ENCODE assay signal across 20 cellular contexts in genomic region chr12:82057770-82058169, GRCh38.
DNase-seq lines count a peak whose midpoint lies in the region; ATAC-seq and TF ChIP-seq lines count a peak whose summit lies in the region.
"Had no signal": no experiment of that assay in that cellular context is flagged by ENCODE, and none has a peak within 500 bp of the region (broad histone marks: within the 10 kb centered on the region; RNA-seq: fewer than 3 reads in every experiment).

No MANE protein-coding gene starts in this region.

- H3K4me3 ChIP-seq in GM23338: no peak overlapping the region
- H3K4me3 ChIP-seq: adrenal gland, left lung, uterus had no signal

- no peaks in the 10 kb centered on the region for H3F3A ChIP-seq in GM23338 (replicated peaks; ENCODE audit: low read depth)

- H3K4me1 Mint-ChIP-seq in GM23338: no peaks in the 10 kb centered on the region
- no peaks in the 10 kb centered on the region for H3K4me1 Mint-ChIP-seq in osteocyte (ENCODE audit: unreplicated experiment)
- H3K4me1 Mint-ChIP-seq: activated CD8-positive, alpha-beta memory T cell treated with anti-CD3 and anti-CD28 coated beads, Interleukin-2, amount 10 ng/mL, durations not matched to agents 7 days and 5 days; endodermal cell; IgD-negative memory B cell had no signal

- no peaks in the 10 kb centered on the region for H3K79me2 ChIP-seq in GM23338 (replicated peaks; ENCODE audit: insufficient read depth)

- H3K4me1 ChIP-seq in GM23338 (ENCODE audit: insufficient read depth): no peaks in the 10 kb centered on the region
- H3K4me1 ChIP-seq: adrenal gland, left lung, uterus had no signal

- H3K27me3 Mint-ChIP-seq in GM23338 (ENCODE audit: insufficient read depth, low read depth, poor library complexity) (no peaks in the 10 kb centered on the region), osteocyte (ENCODE audit: unreplicated experiment) (no peaks in the 10 kb centered on the region)
- H3K27me3 Mint-ChIP-seq: activated CD8-positive, alpha-beta memory T cell treated with anti-CD3 and anti-CD28 coated beads, Interleukin-2, amount 10 ng/mL, durations not matched to agents 7 days and 5 days; IgD-negative memory B cell had no signal

- no peaks in the 10 kb centered on the region for H3K9me2 ChIP-seq in GM23338 (ENCODE audit: insufficient read depth)
- H3K9me2 ChIP-seq: SK-N-SH had no signal

- no peak overlapping the region for H3K27ac ChIP-seq in GM23338 (ENCODE audit: low read depth)
- H3K27ac ChIP-seq: adrenal gland, left lung, uterus had no signal

- no peaks in the 10 kb centered on the region for H3K36me3 ChIP-seq in GM23338 (ENCODE audit: insufficient read depth)
- H3K36me3 ChIP-seq: adrenal gland, left lung, uterus had no signal

- H3K27ac Mint-ChIP-seq in GM23338: peak overlapping the region; percentile 15; the same call in 1 of the 2 replicates
- H3K27ac Mint-ChIP-seq in osteocyte (ENCODE audit: unreplicated experiment): no peak overlapping the region
- H3K27ac Mint-ChIP-seq: activated CD8-positive, alpha-beta memory T cell treated with anti-CD3 and anti-CD28 coated beads, Interleukin-2, amount 10 ng/mL, durations not matched to agents 7 days and 5 days; endodermal cell; IgD-negative memory B cell had no signal

- H3K9me3 Mint-ChIP-seq in GM23338: no peaks in the 10 kb centered on the region
- H3K9me3 Mint-ChIP-seq in osteocyte (ENCODE audit: unreplicated experiment): no peaks in the 10 kb centered on the region
- H3K9me3 Mint-ChIP-seq: endodermal cell had no signal

- no peaks in the 10 kb centered on the region for H3K27me3 ChIP-seq in GM23338 (ENCODE audit: insufficient read depth)
- H3K27me3 ChIP-seq: adrenal gland, left lung, uterus had no signal

- no peak for TF ChIP-seq CTCF in GM23338 (conservative IDR thresholded peaks at IDR 0.05; ENCODE audit: low read depth in 2 of 2)
- no peak for TF ChIP-seq CTCF in osteocyte (IDR thresholded peaks at IDR 0.05)

- no peak for ATAC-seq in GM23338
- ATAC-seq: activated CD8-positive, alpha-beta memory T cell treated with anti-CD3 and anti-CD28 coated beads, Interleukin-2, amount 10 ng/mL, durations not matched to agents 7 days and 5 days; left lung had no signal

- H2AFZ ChIP-seq in GM23338: no peak overlapping the region

- H4K20me1 ChIP-seq in GM23338 (replicated peaks; ENCODE audit: insufficient read depth): no peaks in the 10 kb centered on the region

- H3K4me3 Mint-ChIP-seq in GM23338 (no peak overlapping the region), osteocyte (ENCODE audit: unreplicated experiment) (no peak overlapping the region)
- H3K4me3 Mint-ChIP-seq: activated CD8-positive, alpha-beta memory T cell treated with anti-CD3 and anti-CD28 coated beads, Interleukin-2, amount 10 ng/mL, durations not matched to agents 7 days and 5 days; endodermal cell; IgD-negative memory B cell had no signal

- H3K4me2 ChIP-seq in GM23338: no peak overlapping the region
- H3K4me2 ChIP-seq: SK-N-SH had no signal

- no peaks in the 10 kb centered on the region for H3K36me3 Mint-ChIP-seq in GM23338 (ENCODE audit: low read depth)
- H3K36me3 Mint-ChIP-seq in osteocyte (ENCODE audit: unreplicated experiment): no peaks in the 10 kb centered on the region
- H3K36me3 Mint-ChIP-seq: activated CD8-positive, alpha-beta memory T cell treated with anti-CD3 and anti-CD28 coated beads, Interleukin-2, amount 10 ng/mL, durations not matched to agents 7 days and 5 days; IgD-negative memory B cell had no signal

- DNase-seq in GM23338 (ENCODE audit: low spot score): no peak
- peak; percentile 47 for DNase-seq in NCI-H226
- peak; percentile 3 for DNase-seq in cerebellar cortex (ENCODE audit: low spot score)
- DNase-seq in medulla oblongata (ENCODE audit: extremely low spot score): peak; percentile 67
- DNase-seq in DMS153 treated with DMSO at 0.1 percent for 48 hours (lab: John Stamatoyannopoulos, UW; ENCODE audit: unreplicated experiment): no peak
- no peak for DNase-seq in amniotic stem cell (lab: John Stamatoyannopoulos, UW)
- no peak for DNase-seq in COR-L47 (lab: John Stamatoyannopoulos, UW)
- DNase-seq in osteocyte (ENCODE audit: extremely low spot score, unreplicated experiment): no peak
- DNase-seq: activated CD8-positive, alpha-beta memory T cell treated with anti-CD3 and anti-CD28 coated beads, Interleukin-2, amount 10 ng/mL, durations not matched to agents 7 days and 5 days; adrenal gland; endodermal cell; left lung; NCI-H1048; NCI-H2081 treated with DMSO at 0.1 percent for 48 hours; occipital lobe; OCI-M1; SK-N-SH; stimulated activated CD4-positive, alpha-beta T cell treated with anti-CD3 and anti-CD28 coated beads, Interleukin-2, amount 100 ng/mL, for 48 hours; uterus had no signal

TF ChIP-seq in GM23338, 12 proteins besides CTCF, POLR2A, EP300 and RAD21 (continues in another document):
- TF ChIP-seq POLR2AphosphoS5 (IDR thresholded peaks at IDR 0.05; ENCODE audit: low read depth) (no peak), JUNB (IDR thresholded peaks at IDR 0.05; ENCODE audit: unreplicated experiment) (no peak), ETS1 (IDR thresholded peaks at IDR 0.05) (no peak), EZH2 (IDR thresholded peaks at IDR 0.05; ENCODE audit: low read depth, unreplicated experiment) (no peak), ZNF331 (CRISPR knock-in tag; IDR thresholded peaks at IDR 0.05; ENCODE audit: low read depth) (no peak), CREB1 (CRISPR knock-in tag; IDR thresholded peaks at IDR 0.05; ENCODE audit: low read depth) (no peak), NANOG (IDR thresholded peaks at IDR 0.05; ENCODE audit: borderline replicate concordance) (no peak), STAT1 (IDR thresholded peaks at IDR 0.05; ENCODE audit: unreplicated experiment) (no peak), ZNF114 (CRISPR knock-in tag; IDR thresholded peaks at IDR 0.05) (no peak), EZH2phosphoT487 (IDR thresholded peaks at IDR 0.05; ENCODE audit: unreplicated experiment) (no peak), REST (IDR thresholded peaks at IDR 0.05; ENCODE audit: unreplicated experiment) (no peak)

Comparison
In these comparisons a context has a peak if more than half of its experiments do, and no peak if none do; other contexts are left out.
1. DNase-seq: peak in NCI-H226 (single experiment), cerebellar cortex (single experiment) and medulla oblongata (single experiment); none in GM23338 (single experiment), DMS153 treated with DMSO at 0.1 percent for 48 hours (single experiment), amniotic stem cell (single experiment), COR-L47 (single experiment) and osteocyte (single experiment).